ENCODE assay signal across 8 cellular contexts in genomic region chr7:123537026-123537642, GRCh38. TPM values are rescaled to one million over a fixed set of nuclear protein-coding genes. Genes with fewer than 3 reads are reported as not detected.
DNase-seq lines count a peak whose midpoint lies in the region; ATAC-seq and TF ChIP-seq lines count a peak whose summit lies in the region.

No MANE protein-coding gene starts in this region.

- no peak overlapping the region for H3K4me2 ChIP-seq in DND-41 (ENCODE audit: insufficient read depth, low read length)

- H3K4me1 Mint-ChIP-seq in neural crest cell = peaks cover 25% of the 10 kb centered on the region

- H3K9me3 ChIP-seq in DND-41 (ENCODE audit: insufficient read depth, low read length, severe bottlenecking) = no peaks in the 10 kb centered on the region

- no peak overlapping the region for H3K27ac ChIP-seq in DND-41 (ENCODE audit: low read length)

- no peaks in the 10 kb centered on the region for H3K79me2 ChIP-seq in DND-41 (ENCODE audit: insufficient read depth, low read length)

- H3K27me3 Mint-ChIP-seq in neural crest cell (ENCODE audit: low read depth) = no peaks in the 10 kb centered on the region

- TF ChIP-seq CTCF in DND-41 (IDR thresholded peaks at IDR 0.05; ENCODE audit: borderline replicate concordance, extremely low read depth, low read length, poor library complexity, severe bottlenecking) (peak; percentile 48), cardiac fibroblast (IDR thresholded peaks at IDR 0.05; ENCODE audit: low read depth, low read length) (peak; percentile 51), neural crest cell (conservative IDR thresholded peaks at IDR 0.05) (peak; percentile 75), omental fat pad (IDR thresholded peaks at IDR 0.05) (no peak)

- ATAC-seq in DND-41 (ENCODE audit: insufficient read depth, low read depth) = no peak
- ATAC-seq in HG03378 (IDR thresholded peaks at IDR 0.05; ENCODE audit: unreplicated experiment) = no peak
- ATAC-seq in omental fat pad (ENCODE audit: low FRiP score) = no peak

- H3K4me3 Mint-ChIP-seq in neural crest cell = peak overlapping the region; percentile 56

- no peak overlapping the region for H3K9ac ChIP-seq in DND-41 (ENCODE audit: low read depth, low read length)

- H3K36me3 Mint-ChIP-seq in neural crest cell (ENCODE audit: low read depth) = no peaks in the 10 kb centered on the region

- H3K4me1 ChIP-seq in DND-41 (ENCODE audit: insufficient read depth, low read length) = peaks cover 17% of the 10 kb centered on the region

- H3K4me3 ChIP-seq in DND-41 (ENCODE audit: low read depth in 1 of 2, low read length in 2 of 2) (no peak overlapping the region), cardiac fibroblast (replicated peaks in 1 of 2; ENCODE audit: low read depth in 2 of 2, low read length in 2 of 2) (no peak overlapping the region)

- no peaks in the 10 kb centered on the region; the same call in 1 of the 2 replicates for H3K36me3 ChIP-seq in DND-41 (ENCODE audit: insufficient read depth, low read length)

- no peak overlapping the region for H2AFZ ChIP-seq in DND-41 (ENCODE audit: low read depth, low read length)

- H3K27ac Mint-ChIP-seq in neural crest cell (ENCODE audit: unreplicated experiment) = no peak overlapping the region

- no peaks in the 10 kb centered on the region for H4K20me1 ChIP-seq in DND-41 (ENCODE audit: insufficient read depth, low read length)

- no peaks in the 10 kb centered on the region for H3K27me3 ChIP-seq in DND-41 (ENCODE audit: insufficient read depth, low read length, poor library complexity)

- H3K9me3 Mint-ChIP-seq in neural crest cell = no peaks in the 10 kb centered on the region

- DNase-seq in DND-41 (no peak), NAMALWA (ENCODE audit: low spot score) (peak; percentile 75), cardiac fibroblast (ENCODE audit: low read depth in 2 of 2) (peak; percentile 48 to 61), neural crest cell (ENCODE audit: low read depth, low spot score) (no peak), HCEC 1CT (no peak), omental fat pad (ENCODE audit: low spot score) (no peak), germinal center (ENCODE audit: low spot score) (no peak)

RNA-seq across cellular contexts. Expression of gene IQUB, which starts 2.7 kb away (rescaled TPM):
- total RNA-seq in neural crest cell (0.56 and 0.73 TPM in 2 replicates), omental fat pad (1 to 10 TPM in 2 of 4 donors, under 1 TPM in 1, not detected in 1; 0.32 to 1.6 (median 1.4) TPM)

RNA-seq across cellular contexts. Expression of gene NDUFA5, which starts 20.5 kb away (rescaled TPM):
- total RNA-seq in neural crest cell = 62.6 and 62.7 TPM in 2 replicates
- 10 to 100 TPM; 24.6 to 42.2 (median 31.1) TPM for total RNA-seq in omental fat pad

Comparison
In these comparisons a context has a peak if more than half of its experiments do, and no peak if none do; other contexts are left out.
1. DNase-seq: peak in NAMALWA (single experiment) and cardiac fibroblast (2 of 2); none in DND-41 (single experiment), neural crest cell (single experiment), HCEC 1CT (single experiment), omental fat pad (single experiment) and germinal center (single experiment).
2. CTCF ChIP-seq: peak in DND-41 (single experiment), cardiac fibroblast (single experiment) and neural crest cell (single experiment); none in omental fat pad (0 of 3).